ENCODE assay signal across 2 cellular contexts in genomic region chr4:82792912-82793649, GRCh38.
TF ChIP-seq lines count a peak whose summit lies in the region.

No MANE protein-coding gene starts in this region.

TF ChIP-seq in SK-N-SH, 30 proteins besides CTCF, POLR2A, EP300 and RAD21 (continued from another document):
- TF ChIP-seq IRF3 (IDR thresholded peaks at IDR 0.05; ENCODE audit: low read depth, low read length) = no peak
- no peak for TF ChIP-seq CHD2 (IDR thresholded peaks at IDR 0.05; ENCODE audit: low read length, partially characterized antibody)
- no peak for TF ChIP-seq NRF1 (IDR thresholded peaks at IDR 0.05; ENCODE audit: low read depth, low read length)
- no peak for TF ChIP-seq FOXM1 (IDR thresholded peaks at IDR 0.05; ENCODE audit: low read depth)

TF ChIP-seq in SK-N-SH treated with all-trans-retinoic acid at 6 μM for 48 hours, 23 proteins besides CTCF, POLR2A, EP300 and RAD21 (continued from another document):
- TF ChIP-seq POU6F1 (CRISPR knock-in tag; IDR thresholded peaks at IDR 0.05; ENCODE audit: borderline replicate concordance, low read depth) (no peak), SNAI2 (CRISPR knock-in tag; IDR thresholded peaks at IDR 0.05) (no peak), BACH2 (CRISPR knock-in tag; IDR thresholded peaks at IDR 0.05; ENCODE audit: borderline replicate concordance) (no peak), PATZ1 (CRISPR knock-in tag; IDR thresholded peaks at IDR 0.05; ENCODE audit: borderline replicate concordance) (no peak), PPARA (CRISPR knock-in tag; IDR thresholded peaks at IDR 0.05; ENCODE audit: borderline replicate concordance) (no peak), ZFP3 (CRISPR knock-in tag; IDR thresholded peaks at IDR 0.05) (no peak), OSR1 (CRISPR knock-in tag; IDR thresholded peaks at IDR 0.05) (no peak), ZC3H10 (CRISPR knock-in tag; IDR thresholded peaks at IDR 0.05) (no peak)
